Comparison of ENCODE assay signal across 9 cellular contexts in genomic region chr22:50282361-50283144, GRCh38. TPM values are rescaled to one million over a fixed set of nuclear protein-coding genes. Genes with fewer than 3 reads are reported as not detected.
DNase-seq lines count a peak whose midpoint lies in the region; ATAC-seq and TF ChIP-seq lines count a peak whose summit lies in the region.
"Had no signal": no experiment of that assay in that cellular context is flagged by ENCODE, and none has a peak within 500 bp of the region (broad histone marks: within the 10 kb centered on the region; RNA-seq: fewer than 3 reads in every experiment).

No MANE protein-coding gene starts in this region.

- no peak overlapping the region for H3K4me2 ChIP-seq in neuronal stem cell (ENCODE audit: insufficient read depth, low read length, poor library complexity, severe bottlenecking)

- peaks cover 87% of the 10 kb centered on the region for H3K36me3 Mint-ChIP-seq in Calu3 (ENCODE audit: insufficient read depth, unreplicated experiment)
- no peaks in the 10 kb centered on the region for H3K36me3 Mint-ChIP-seq in activated T-cell treated with anti-CD3 and anti-CD28 coated beads, Interleukin-2, amount 50 U/mL, for 4 hours (ENCODE audit: insufficient read depth)
- no peaks in the 10 kb centered on the region for H3K36me3 Mint-ChIP-seq in activated CD4-positive, alpha-beta T cell treated with anti-CD3 and anti-CD28 coated beads for 36 hours (ENCODE audit: low read depth)

- peaks cover 70 to 93% of the 10 kb centered on the region in 2 donors for H3K36me3 ChIP-seq in neuronal stem cell (replicated peaks in 1 of 2; ENCODE audit: control insufficient read depth in 2 of 2, insufficient read depth in 2 of 2, low read length in 2 of 2)

- TF ChIP-seq CTCF in Calu3 (IDR thresholded peaks at IDR 0.05; ENCODE audit: unreplicated experiment) (peak; percentile 27), fibroblast of the aortic adventitia (IDR thresholded peaks at IDR 0.05; ENCODE audit: insufficient read depth, low read length) (no peak)

- no CpG with 5 or more reads among the region's 44 CpGs for WGBS in neuronal stem cell (ENCODE audit: extremely low coverage in 2 of 2, insufficient read length in 2 of 2, insufficient replicate concordance in 1 of 2), 2 donors

- peak overlapping the region; percentile 87 for H3K27ac Mint-ChIP-seq in Calu3 (ENCODE audit: unreplicated experiment)
- no peak overlapping the region for H3K27ac Mint-ChIP-seq in activated CD4-positive, alpha-beta T cell treated with anti-CD3 and anti-CD28 coated beads for 36 hours

- peaks cover 14% of the 10 kb centered on the region for H3K79me1 ChIP-seq in neuronal stem cell (ENCODE audit: low read depth, low read length)

- peak overlapping the region; percentile 73 for H2BK12ac ChIP-seq in neuronal stem cell (ENCODE audit: low read length)

- no peak overlapping the region for H4K91ac ChIP-seq in neuronal stem cell (ENCODE audit: low read depth, low read length, poor library complexity)

- no peaks in the 10 kb centered on the region for H3K27me3 Mint-ChIP-seq in Calu3 (ENCODE audit: unreplicated experiment)
- H3K27me3 Mint-ChIP-seq in activated T-cell treated with anti-CD3 and anti-CD28 coated beads, Interleukin-2, amount 50 U/mL, for 4 hours (ENCODE audit: low read depth): no peaks in the 10 kb centered on the region
- H3K27me3 Mint-ChIP-seq in activated CD4-positive, alpha-beta T cell treated with anti-CD3 and anti-CD28 coated beads for 36 hours: no peaks in the 10 kb centered on the region

- H2AK5ac ChIP-seq in neuronal stem cell (ENCODE audit: low read depth, low read length): no peak overlapping the region

- no TSS peak for BruUV-seq in Calu3 (replicated peaks; lab: Mats Ljungman, UMichigan)

- peaks cover 7% of the 10 kb centered on the region for H3K4me1 Mint-ChIP-seq in Calu3 (ENCODE audit: low read depth, unreplicated experiment)
- no peaks in the 10 kb centered on the region for H3K4me1 Mint-ChIP-seq in activated T-cell treated with anti-CD3 and anti-CD28 coated beads, Interleukin-2, amount 50 U/mL, for 4 hours (ENCODE audit: low read depth)
- H3K4me1 Mint-ChIP-seq in activated CD4-positive, alpha-beta T cell treated with anti-CD3 and anti-CD28 coated beads for 36 hours: no peaks in the 10 kb centered on the region

- H3K9me3 ChIP-seq in neuronal stem cell (replicated peaks in 1 of 2; ENCODE audit: control insufficient read depth in 2 of 2, insufficient read depth in 1 of 2, low read depth in 1 of 2, low read length in 2 of 2): no peaks in the 10 kb centered on the region

- H3K4me3 ChIP-seq in fibroblast of the aortic adventitia (ENCODE audit: low read depth, low read length) (no peak overlapping the region), neuronal stem cell (ENCODE audit: low read length in 2 of 2) (no peak overlapping the region)

- H2AFZ ChIP-seq in neuronal stem cell (ENCODE audit: low read length): no peak overlapping the region

- CTCF ChIA-PET in Calu3 (lab: Charles Lee): interaction anchor here (0.5 to 1.6 kb wide), 4 partner anchors 9 to 40 kb away, joined by 3 to 9 read pairs (median 4); no protein-coding TSS in a partner anchor
- CTCF ChIA-PET in activated CD4-positive, alpha-beta T cell treated with anti-CD3 and anti-CD28 coated beads for 36 hours (lab: Charles Lee): no interaction called here

- H2BK120ac ChIP-seq in neuronal stem cell (ENCODE audit: low read depth, low read length): no peak overlapping the region

- peak overlapping the region; percentile 70 for H3K9ac ChIP-seq in neuronal stem cell (ENCODE audit: low read depth, low read length, poor library complexity)

- peak overlapping the region; percentile 13 for H2BK5ac ChIP-seq in neuronal stem cell (ENCODE audit: low read length)

- H3K18ac ChIP-seq in neuronal stem cell (ENCODE audit: low read length): no peak overlapping the region

- no peak overlapping the region for H3K14ac ChIP-seq in neuronal stem cell (ENCODE audit: low read length)

- DNase-seq in Calu3: peak; percentile 95
- DNase-seq in RPMI7951 (ENCODE audit: low read depth): peak; percentile 77
- peak; percentile 36 for DNase-seq in fibroblast of the aortic adventitia (ENCODE audit: low read depth)
- no peak for DNase-seq in neuronal stem cell (ENCODE audit: low spot score)
- no peak for DNase-seq in activated T-cell treated with anti-CD3 and anti-CD28 coated beads, Interleukin-2, amount 50 U/mL, for 4 hours
- no peak for DNase-seq in stimulated activated CD4-positive, alpha-beta T cell treated with anti-CD3 and anti-CD28 coated beads, Interleukin-4, amount 100 ng/mL, for 1 hour
- no peak for DNase-seq in activated CD4-positive, alpha-beta T cell treated with anti-CD3 and anti-CD28 coated beads for 36 hours
- DNase-seq in GF-D8 (lab: John Stamatoyannopoulos, UW): no peak
- DNase-seq: RPMI8226 had no signal

- no peak overlapping the region for H2BK15ac ChIP-seq in neuronal stem cell (ENCODE audit: low read length)

- no peak overlapping the region for H3K4ac ChIP-seq in neuronal stem cell (ENCODE audit: low read length)

- H3K27me3 ChIP-seq in neuronal stem cell (ENCODE audit: control insufficient read depth in 3 of 3, insufficient read depth in 3 of 3, low read depth in 1 of 3, low read length in 3 of 3): no peaks in the 10 kb centered on the region

- ATAC-seq in activated T-cell treated with anti-CD3 and anti-CD28 coated beads, Interleukin-2, amount 50 U/mL, for 4 hours: no peak
- ATAC-seq in activated CD4-positive, alpha-beta T cell treated with anti-CD3 and anti-CD28 coated beads for 36 hours: no peak

- H3K27ac ChIP-seq in neuronal stem cell (replicated peaks; ENCODE audit: low read length): no peak overlapping the region

- no peak overlapping the region for H4K8ac ChIP-seq in neuronal stem cell (ENCODE audit: low read depth, low read length)

- H3K9me3 Mint-ChIP-seq in Calu3 (ENCODE audit: low read depth, unreplicated experiment): no peaks in the 10 kb centered on the region
- H3K9me3 Mint-ChIP-seq in activated T-cell treated with anti-CD3 and anti-CD28 coated beads, Interleukin-2, amount 50 U/mL, for 4 hours: no peaks in the 10 kb centered on the region
- H3K9me3 Mint-ChIP-seq in activated CD4-positive, alpha-beta T cell treated with anti-CD3 and anti-CD28 coated beads for 36 hours (ENCODE audit: low read depth): no peaks in the 10 kb centered on the region

- H3K4me3 Mint-ChIP-seq in Calu3 (ENCODE audit: low read depth, unreplicated experiment): peak overlapping the region; percentile 51
- H3K4me3 Mint-ChIP-seq in activated T-cell treated with anti-CD3 and anti-CD28 coated beads, Interleukin-2, amount 50 U/mL, for 4 hours: no peak overlapping the region
- H3K4me3 Mint-ChIP-seq in activated CD4-positive, alpha-beta T cell treated with anti-CD3 and anti-CD28 coated beads for 36 hours: no peak overlapping the region

- no peak overlapping the region for H3K23ac ChIP-seq in neuronal stem cell (ENCODE audit: low read depth, low read length, poor library complexity)

- intact Hi-C loops in Calu3 (cut with micrococcal nuclease; ENCODE audit: unreplicated experiment): no loop called here
- intact Hi-C loops in activated CD4-positive, alpha-beta T cell treated with anti-CD3 and anti-CD28 coated beads for 36 hours (cut with DNase I, micrococcal nuclease): no loop called here

- no peaks in the 10 kb centered on the region for H3K4me1 ChIP-seq in neuronal stem cell (ENCODE audit: control insufficient read depth in 2 of 2, insufficient read depth in 1 of 2, low read depth in 1 of 2, low read length in 2 of 2)

- POLR2A ChIA-PET in activated CD4-positive, alpha-beta T cell treated with anti-CD3 and anti-CD28 coated beads for 36 hours (lab: Charles Lee): no interaction called here

RNA-seq across cellular contexts. Expression of gene MAPK11, which starts 12.4 kb away (rescaled TPM):
- 14.3 and 23.7 TPM in 2 replicates for total RNA-seq in Calu3 (2022)
- 1.8 TPM in 2 replicates for total RNA-seq in RPMI7951 (2014; rRNA removed; shearing (Covaris generic))
- total RNA-seq in fibroblast of the aortic adventitia (ENCODE audit: low replicate concordance): 3.0 and 5.8 TPM in 2 replicates
- polyA plus RNA-seq in neuronal stem cell (2013, experiment 1 of 2): 4.0 TPM
- polyA plus RNA-seq in neuronal stem cell (2013, experiment 2 of 2): 3.6 TPM
- 10 to 100 TPM in 1 of 3 donors, 1 to 10 TPM in 2; 9.4 to 10.1 (median 9.8) TPM for total RNA-seq in activated T-cell treated with anti-CD3 and anti-CD28 coated beads, Interleukin-2, amount 50 U/mL, for 4 hours
- 10 to 100 TPM; 11.6 to 13.6 TPM for total RNA-seq in activated CD4-positive, alpha-beta T cell treated with anti-CD3 and anti-CD28 coated beads for 36 hours

RNA-seq across cellular contexts. Expression of gene MAPK12, which starts 21.1 kb away (rescaled TPM):
- total RNA-seq in Calu3 (2022) (21.1 and 27.5 TPM in 2 replicates), fibroblast of the aortic adventitia (ENCODE audit: low replicate concordance) (28.0 and 35.5 TPM in 2 replicates)
- total RNA-seq in RPMI7951 (2014; rRNA removed; shearing (Covaris generic)): 6.7 and 13.2 TPM in 2 replicates
- polyA plus RNA-seq in neuronal stem cell (2013, experiment 1 of 2): 28.8 TPM
- 28.1 TPM for polyA plus RNA-seq in neuronal stem cell (2013, experiment 2 of 2)
- total RNA-seq in activated T-cell treated with anti-CD3 and anti-CD28 coated beads, Interleukin-2, amount 50 U/mL, for 4 hours: 1 to 10 TPM; 3.3 to 4.3 (median 3.9) TPM
- total RNA-seq in activated CD4-positive, alpha-beta T cell treated with anti-CD3 and anti-CD28 coated beads for 36 hours: 1 to 10 TPM; 5.4 to 8.1 TPM

RNA-seq across cellular contexts. Expression of gene PLXNB2, which starts 24.9 kb away (rescaled TPM):
- total RNA-seq in Calu3 (2022) (298 and 337 TPM in 2 replicates), fibroblast of the aortic adventitia (ENCODE audit: low replicate concordance) (130 and 218 TPM in 2 replicates)
- 27.6 and 37.1 TPM in 2 replicates for total RNA-seq in RPMI7951 (2014; rRNA removed; shearing (Covaris generic))
- 71.0 TPM for polyA plus RNA-seq in neuronal stem cell (2013, experiment 1 of 2)
- polyA plus RNA-seq in neuronal stem cell (2013, experiment 2 of 2): 69.8 TPM
- total RNA-seq in activated T-cell treated with anti-CD3 and anti-CD28 coated beads, Interleukin-2, amount 50 U/mL, for 4 hours: 1 to 10 TPM; 4.0 to 4.8 (median 4.7) TPM
- total RNA-seq in activated CD4-positive, alpha-beta T cell treated with anti-CD3 and anti-CD28 coated beads for 36 hours: 1 to 10 TPM; 5.5 to 6.3 TPM

RNA-seq across cellular contexts. Expression of gene HDAC10, which starts 31.5 kb away (rescaled TPM):
- total RNA-seq in Calu3 (2022): 52.9 and 69.2 TPM in 2 replicates
- total RNA-seq in RPMI7951 (2014; rRNA removed; shearing (Covaris generic)): 4.2 and 5.0 TPM in 2 replicates
- total RNA-seq in fibroblast of the aortic adventitia (ENCODE audit: low replicate concordance): 15.4 and 26.7 TPM in 2 replicates
- polyA plus RNA-seq in neuronal stem cell (2013, experiment 1 of 2): 20.1 TPM
- polyA plus RNA-seq in neuronal stem cell (2013, experiment 2 of 2): 18.8 TPM
- total RNA-seq in activated T-cell treated with anti-CD3 and anti-CD28 coated beads, Interleukin-2, amount 50 U/mL, for 4 hours: 10 to 100 TPM; 45.1 to 50.6 (median 48.2) TPM
- total RNA-seq in activated CD4-positive, alpha-beta T cell treated with anti-CD3 and anti-CD28 coated beads for 36 hours: 10 to 100 TPM; 33.5 to 41.5 TPM

RNA-seq across cellular contexts. Expression of gene TUBGCP6, which starts 37.7 kb away (rescaled TPM):
- total RNA-seq in Calu3 (2022) (49.7 and 54.7 TPM in 2 replicates), fibroblast of the aortic adventitia (ENCODE audit: low replicate concordance) (23.6 and 39.7 TPM in 2 replicates)
- total RNA-seq in RPMI7951 (2014; rRNA removed; shearing (Covaris generic)): 6.7 and 7.1 TPM in 2 replicates
- polyA plus RNA-seq in neuronal stem cell (2013, experiment 1 of 2): 12.1 TPM
- 12.1 TPM for polyA plus RNA-seq in neuronal stem cell (2013, experiment 2 of 2)
- 10 to 100 TPM; 44.5 to 50.6 (median 48.3) TPM for total RNA-seq in activated T-cell treated with anti-CD3 and anti-CD28 coated beads, Interleukin-2, amount 50 U/mL, for 4 hours
- total RNA-seq in activated CD4-positive, alpha-beta T cell treated with anti-CD3 and anti-CD28 coated beads for 36 hours: 10 to 100 TPM; 42.2 to 49.2 TPM

Comparison
In these comparisons a context has a peak if more than half of its experiments do, and no peak if none do; other contexts are left out.
1. DNase-seq: peak in Calu3 (single experiment), RPMI7951 (single experiment) and fibroblast of the aortic adventitia (single experiment); none in neuronal stem cell (single experiment), activated T-cell treated with anti-CD3 and anti-CD28 coated beads, Interleukin-2, amount 50 U/mL, for 4 hours (single experiment), stimulated activated CD4-positive, alpha-beta T cell treated with anti-CD3 and anti-CD28 coated beads, Interleukin-4, amount 100 ng/mL, for 1 hour (single experiment), activated CD4-positive, alpha-beta T cell treated with anti-CD3 and anti-CD28 coated beads for 36 hours (single experiment) and GF-D8 (single experiment).